ENCODE assay signal across 13 cellular contexts in genomic region chr1:147771216-147772125, GRCh38. TPM values are rescaled to one million over a fixed set of nuclear protein-coding genes. Genes with fewer than 3 reads are reported as not detected.
DNase-seq lines count a peak whose midpoint lies in the region; ATAC-seq, FAIRE-seq and TF ChIP-seq lines count a peak whose summit lies in the region.
"Had no signal": no experiment of that assay in that cellular context is flagged by ENCODE, and none has a peak within 500 bp of the region (broad histone marks: within the 10 kb centered on the region; RNA-seq: fewer than 3 reads in every experiment).

No MANE protein-coding gene starts in this region.

- H3K9ac ChIP-seq in kidney (ENCODE audit: low read length in 2 of 2) = peak overlapping the region in 1 of 2 donors; percentile 62
- H3K9ac ChIP-seq: KMS-11 had no signal

- no peak for DNase-seq in activated naive CD4-positive, alpha-beta T cell treated with anti-CD3 and anti-CD28 coated beads, Interleukin-2, amount 50 U/mL, for 72 hours (ENCODE audit: low spot score in 2 of 2)
- no peak for DNase-seq in activated naive CD4-positive, alpha-beta T cell treated with anti-CD3 and anti-CD28 coated beads, Interleukin-2, amount 10 ng/mL, durations not matched to agents 7 days and 5 days
- no peak for DNase-seq in activated T-helper 2 cell treated with anti-CD3 and anti-CD28 coated beads, Interferon-gamma antibody, Interleukin-2, Interleukin-4, amounts not matched to agents 10 μg/mL and 5 μg/mL and 100 μg/mL, durations not matched to agents 14 hours and 24 hours and 36 hours (ENCODE audit: low spot score)
- DNase-seq in kidney = no peak
- DNase-seq in upper lobe of left lung = no peak
- DNase-seq in lower leg skin (ENCODE audit: low spot score in 2 of 2) = no peak
- no peak for DNase-seq in NCI-H1048 (lab: John Stamatoyannopoulos, UW)
- no peak for DNase-seq in HK-2 (ENCODE audit: unreplicated experiment)
- DNase-seq: activated naive CD8-positive, alpha-beta T cell treated with anti-CD3 and anti-CD28 coated beads, Interleukin-2, amount 10 ng/mL, durations not matched to agents 7 days and 5 days; AML-193 had no signal

- intact Hi-C loops in activated T-helper 2 cell treated with anti-CD3 and anti-CD28 coated beads, Interferon-gamma antibody, Interleukin-2, Interleukin-4, amounts not matched to agents 10 μg/mL and 5 μg/mL and 100 μg/mL, durations not matched to agents 14 hours and 24 hours and 36 hours (cut with micrococcal nuclease) = no loop called here
- intact Hi-C loops in kidney (cut with DNase I) = no loop called here
- intact Hi-C loops in lower leg skin (cut with DNase I; ENCODE audit: low total_unique reads) = no loop called here

- H3K27ac Mint-ChIP-seq in activated naive CD4-positive, alpha-beta T cell treated with anti-CD3 and anti-CD28 coated beads, Interleukin-2, amount 50 U/mL, for 72 hours = no peak overlapping the region
- H3K27ac Mint-ChIP-seq in activated naive CD4-positive, alpha-beta T cell treated with anti-CD3 and anti-CD28 coated beads, Interleukin-2, amount 10 ng/mL, durations not matched to agents 7 days and 5 days = no peak overlapping the region
- peak overlapping the region; percentile 39 for H3K27ac Mint-ChIP-seq in activated T-helper 2 cell treated with anti-CD3 and anti-CD28 coated beads, Interferon-gamma antibody, Interleukin-2, Interleukin-4, amounts not matched to agents 10 μg/mL and 5 μg/mL and 100 μg/mL, durations not matched to agents 14 hours and 24 hours and 36 hours
- H3K27ac Mint-ChIP-seq: activated naive CD8-positive, alpha-beta T cell treated with anti-CD3 and anti-CD28 coated beads, Interleukin-2, amount 10 ng/mL, durations not matched to agents 7 days and 5 days had no signal

- peak; percentile 44 to 59 for ATAC-seq in activated naive CD4-positive, alpha-beta T cell treated with anti-CD3 and anti-CD28 coated beads, Interleukin-2, amount 50 U/mL, for 72 hours
- ATAC-seq in upper lobe of left lung (ENCODE audit: low FRiP score in 2 of 2) = peak in 1 of 2 donors; percentile 41

- WGBS in upper lobe of left lung, 2 donors = 53 to 75% methylated on average over 8 to 10 of the region's 10 CpGs
- WGBS in lower leg skin, 2 donors = 71 to 73% methylated on average over 10 of the region's 10 CpGs

- H3K9me3 ChIP-seq in kidney (ENCODE audit: control insufficient read depth in 1 of 2, low read length in 2 of 2) (no peaks in the 10 kb centered on the region), upper lobe of left lung (no peaks in the 10 kb centered on the region)

- TF ChIP-seq CTCF in kidney (IDR thresholded peaks at IDR 0.05; ENCODE audit: borderline replicate concordance, extremely low read depth, insufficient read depth) = no peak
- TF ChIP-seq CTCF in upper lobe of left lung (IDR thresholded peaks at IDR 0.05) = no peak
- TF ChIP-seq CTCF in lower leg skin (IDR thresholded peaks at IDR 0.05) = no peak

- no peaks in the 10 kb centered on the region for H3K4me1 Mint-ChIP-seq in activated naive CD4-positive, alpha-beta T cell treated with anti-CD3 and anti-CD28 coated beads, Interleukin-2, amount 10 ng/mL, durations not matched to agents 7 days and 5 days
- H3K4me1 Mint-ChIP-seq in activated T-helper 2 cell treated with anti-CD3 and anti-CD28 coated beads, Interferon-gamma antibody, Interleukin-2, Interleukin-4, amounts not matched to agents 10 μg/mL and 5 μg/mL and 100 μg/mL, durations not matched to agents 14 hours and 24 hours and 36 hours (ENCODE audit: low read depth) = peaks cover 17% of the 10 kb centered on the region

- H3K9me3 Mint-ChIP-seq in activated naive CD4-positive, alpha-beta T cell treated with anti-CD3 and anti-CD28 coated beads, Interleukin-2, amount 50 U/mL, for 72 hours = no peaks in the 10 kb centered on the region
- no peaks in the 10 kb centered on the region for H3K9me3 Mint-ChIP-seq in activated naive CD4-positive, alpha-beta T cell treated with anti-CD3 and anti-CD28 coated beads, Interleukin-2, amount 10 ng/mL, durations not matched to agents 7 days and 5 days
- no peaks in the 10 kb centered on the region for H3K9me3 Mint-ChIP-seq in activated T-helper 2 cell treated with anti-CD3 and anti-CD28 coated beads, Interferon-gamma antibody, Interleukin-2, Interleukin-4, amounts not matched to agents 10 μg/mL and 5 μg/mL and 100 μg/mL, durations not matched to agents 14 hours and 24 hours and 36 hours
- H3K9me3 Mint-ChIP-seq: activated naive CD8-positive, alpha-beta T cell treated with anti-CD3 and anti-CD28 coated beads, Interleukin-2, amount 10 ng/mL, durations not matched to agents 7 days and 5 days had no signal

- no peaks in the 10 kb centered on the region for H3K27me3 ChIP-seq in upper lobe of left lung

- H3K36me3 ChIP-seq in kidney (ENCODE audit: control insufficient read depth in 1 of 2, insufficient read depth in 2 of 2, low read length in 2 of 2) = no peaks in the 10 kb centered on the region
- H3K36me3 ChIP-seq in upper lobe of left lung = no peaks in the 10 kb centered on the region

- no peaks in the 10 kb centered on the region for H3K36me3 Mint-ChIP-seq in activated naive CD4-positive, alpha-beta T cell treated with anti-CD3 and anti-CD28 coated beads, Interleukin-2, amount 50 U/mL, for 72 hours
- H3K36me3 Mint-ChIP-seq in activated naive CD4-positive, alpha-beta T cell treated with anti-CD3 and anti-CD28 coated beads, Interleukin-2, amount 10 ng/mL, durations not matched to agents 7 days and 5 days = no peaks in the 10 kb centered on the region
- no peaks in the 10 kb centered on the region for H3K36me3 Mint-ChIP-seq in activated T-helper 2 cell treated with anti-CD3 and anti-CD28 coated beads, Interferon-gamma antibody, Interleukin-2, Interleukin-4, amounts not matched to agents 10 μg/mL and 5 μg/mL and 100 μg/mL, durations not matched to agents 14 hours and 24 hours and 36 hours (ENCODE audit: low read depth)
- H3K36me3 Mint-ChIP-seq: activated naive CD8-positive, alpha-beta T cell treated with anti-CD3 and anti-CD28 coated beads, Interleukin-2, amount 10 ng/mL, durations not matched to agents 7 days and 5 days had no signal

- TF ChIP-seq EP300 in upper lobe of left lung (IDR thresholded peaks at IDR 0.05) = no peak

- CTCF ChIA-PET in activated naive CD4-positive, alpha-beta T cell treated with anti-CD3 and anti-CD28 coated beads, Interleukin-2, amount 10 ng/mL, durations not matched to agents 7 days and 5 days (lab: Charles Lee) = no interaction called here

- TF ChIP-seq POLR2A in upper lobe of left lung (IDR thresholded peaks at IDR 0.05) = no peak
- TF ChIP-seq POLR2A in lower leg skin (IDR thresholded peaks at IDR 0.05) = no peak

- H3K4me1 ChIP-seq in kidney (ENCODE audit: control insufficient read depth in 1 of 2, insufficient read depth in 1 of 2, low read depth in 1 of 2, low read length in 2 of 2) (peaks cover 5 to 9% of the 10 kb centered on the region in 2 donors), upper lobe of left lung (peaks cover 9 to 44% (median 22%) of the 10 kb centered on the region in 4 donors)

- no peak for FAIRE-seq in kidney (lab: Jason Lieb, UNC)
- FAIRE-seq: endometrium had no signal

- H3K27me3 Mint-ChIP-seq in activated naive CD4-positive, alpha-beta T cell treated with anti-CD3 and anti-CD28 coated beads, Interleukin-2, amount 10 ng/mL, durations not matched to agents 7 days and 5 days = peaks cover 61% of the 10 kb centered on the region
- H3K27me3 Mint-ChIP-seq in activated T-helper 2 cell treated with anti-CD3 and anti-CD28 coated beads, Interferon-gamma antibody, Interleukin-2, Interleukin-4, amounts not matched to agents 10 μg/mL and 5 μg/mL and 100 μg/mL, durations not matched to agents 14 hours and 24 hours and 36 hours (ENCODE audit: low read depth) = peaks cover 27% of the 10 kb centered on the region

- H3K4me3 Mint-ChIP-seq in activated naive CD4-positive, alpha-beta T cell treated with anti-CD3 and anti-CD28 coated beads, Interleukin-2, amount 10 ng/mL, durations not matched to agents 7 days and 5 days = no peak overlapping the region
- H3K4me3 Mint-ChIP-seq in activated T-helper 2 cell treated with anti-CD3 and anti-CD28 coated beads, Interferon-gamma antibody, Interleukin-2, Interleukin-4, amounts not matched to agents 10 μg/mL and 5 μg/mL and 100 μg/mL, durations not matched to agents 14 hours and 24 hours and 36 hours (ENCODE audit: low read depth) = no peak overlapping the region
- H3K4me3 Mint-ChIP-seq: activated naive CD8-positive, alpha-beta T cell treated with anti-CD3 and anti-CD28 coated beads, Interleukin-2, amount 10 ng/mL, durations not matched to agents 7 days and 5 days had no signal

- H3K27ac ChIP-seq in kidney (ENCODE audit: low read depth in 2 of 2, low read length in 2 of 2) (peak overlapping the region; percentile 47 to 49), upper lobe of left lung (peak overlapping the region; percentile 42 to 81 (median 70))
- H3K27ac ChIP-seq: KMS-11, skin epidermis had no signal

- peak overlapping the region; percentile 59 for H3K4me3 ChIP-seq in kidney (ENCODE audit: low read length in 2 of 2)
- peak overlapping the region in 3 of 4 donors; percentile 33 to 50 (median 36) for H3K4me3 ChIP-seq in upper lobe of left lung
- no peak overlapping the region for H3K4me3 ChIP-seq in lower leg skin (ENCODE audit: low read depth, poor library complexity, severe bottlenecking)
- H3K4me3 ChIP-seq: skin epidermis had no signal

RNA-seq across cellular contexts. Expression of gene GJA5, which starts 11.1 kb away (rescaled TPM):
- not detected for total RNA-seq in activated naive CD4-positive, alpha-beta T cell treated with anti-CD3 and anti-CD28 coated beads, Interleukin-2, amount 50 U/mL, for 72 hours
- not detected in 2 replicates for total RNA-seq in activated T-helper 2 cell treated with anti-CD3 and anti-CD28 coated beads, Interferon-gamma antibody, Interleukin-2, Interleukin-4, amounts not matched to agents 10 μg/mL and 5 μg/mL and 100 μg/mL, durations not matched to agents 14 hours and 24 hours and 36 hours
- total RNA-seq in kidney (28.3 TPM), upper lobe of left lung (10 to 100 TPM in 4 of 6 donors, 1 to 10 TPM in 2; 6.3 to 83.5 (median 38.2) TPM), lower leg skin (1 to 10 TPM; 2.0 to 6.6 (median 3.5) TPM)
- polyA plus RNA-seq in kidney (ENCODE audit: insufficient read depth, low read depth, low replicate concordance) = 36.4 TPM
- total RNA-seq: activated naive CD8-positive, alpha-beta T cell treated with anti-CD3 and anti-CD28 coated beads, Interleukin-2, amount 10 ng/mL, durations not matched to agents 7 days and 5 days had no signal
